Comparison of ENCODE assay signal across 27 cellular contexts in genomic region chr11:115605397-115606222, GRCh38.
"Had no signal": no experiment of that assay in that cellular context is flagged by ENCODE, and none has a peak within 500 bp of the region (broad histone marks: within the 10 kb centered on the region; RNA-seq: fewer than 3 reads in every experiment).

No MANE protein-coding gene starts in this region.

- H3K9me3 ChIP-seq: adrenal gland, esophagus muscularis mucosa, stomach, suprapubic skin, tibial artery, upper lobe of right lung had no signal

- H3K4me1 Mint-ChIP-seq: activated B cell treated with CpG ODN at 0.5 μM for 24 hours; activated naive CD8-positive, alpha-beta T cell treated with anti-CD3 and anti-CD28 coated beads for 36 hours; naive thymus-derived CD4-positive, alpha-beta T cell; neural crest cell; stimulated activated naive B cell treated with anti-CD40 and anti-IgM and Interleukin-4, amounts not matched to agents 10 μg/mL and 1 μg/mL and 100 μg/mL, for 72 hours had no signal

- H3K4me1 ChIP-seq: foreskin keratinocyte, parathyroid adenoma had no signal

- H3K4me3 ChIP-seq: adrenal gland, esophagus muscularis mucosa, stomach, suprapubic skin, tibial artery, upper lobe of right lung had no signal

- H3K36me3 Mint-ChIP-seq: activated naive CD8-positive, alpha-beta T cell treated with anti-CD3 and anti-CD28 coated beads for 36 hours; brain; naive thymus-derived CD4-positive, alpha-beta T cell; stimulated activated naive B cell treated with anti-CD40 and anti-IgM and Interleukin-4, amounts not matched to agents 10 μg/mL and 1 μg/mL and 100 μg/mL, for 72 hours had no signal

- H3K27ac Mint-ChIP-seq: activated B cell treated with CpG ODN at 0.5 μM for 24 hours; activated CD8-positive, alpha-beta T cell treated with anti-CD3 and anti-CD28 coated beads for 36 hours; activated naive CD4-positive, alpha-beta T cell treated with anti-CD3 and anti-CD28 coated beads for 36 hours; activated naive CD8-positive, alpha-beta T cell treated with anti-CD3 and anti-CD28 coated beads for 36 hours; naive thymus-derived CD4-positive, alpha-beta T cell; stimulated activated naive B cell treated with anti-CD40 and anti-IgM and Interleukin-4, amounts not matched to agents 10 μg/mL and 1 μg/mL and 100 μg/mL, for 72 hours had no signal

- H3K27me3 ChIP-seq: adrenal gland, esophagus muscularis mucosa, foreskin keratinocyte, stomach, upper lobe of right lung had no signal

- H3K9me3 Mint-ChIP-seq: activated naive CD8-positive, alpha-beta T cell treated with anti-CD3 and anti-CD28 coated beads for 36 hours; neural crest cell had no signal

- H3K27ac ChIP-seq: adrenal gland, esophagus muscularis mucosa, foreskin keratinocyte, parathyroid adenoma, stomach, suprapubic skin, tibial artery, upper lobe of right lung had no signal

- H3K4me3 Mint-ChIP-seq: activated B cell treated with CpG ODN at 0.5 μM for 24 hours; activated CD8-positive, alpha-beta T cell treated with anti-CD3 and anti-CD28 coated beads for 36 hours; activated naive CD4-positive, alpha-beta T cell treated with anti-CD3 and anti-CD28 coated beads for 36 hours; activated naive CD8-positive, alpha-beta T cell treated with anti-CD3 and anti-CD28 coated beads for 36 hours; naive thymus-derived CD4-positive, alpha-beta T cell; neural crest cell; stimulated activated naive B cell treated with anti-CD40 and anti-IgM and Interleukin-4, amounts not matched to agents 10 μg/mL and 1 μg/mL and 100 μg/mL, for 72 hours had no signal

- H3K36me3 ChIP-seq: adrenal gland, esophagus muscularis mucosa, stomach, suprapubic skin, tibial artery, upper lobe of right lung had no signal

- ATAC-seq: activated CD8-positive, alpha-beta T cell treated with anti-CD3 and anti-CD28 coated beads for 36 hours; foreskin keratinocyte; naive thymus-derived CD4-positive, alpha-beta T cell; stimulated activated naive B cell treated with anti-CD40 and anti-IgM and Interleukin-4, amounts not matched to agents 10 μg/mL and 1 μg/mL and 100 μg/mL, for 72 hours; upper lobe of right lung had no signal

- H3K27me3 Mint-ChIP-seq: activated B cell treated with CpG ODN at 0.5 μM for 24 hours; activated naive CD8-positive, alpha-beta T cell treated with anti-CD3 and anti-CD28 coated beads for 36 hours; brain had no signal

- DNase-seq: activated B cell treated with CpG ODN at 0.5 μM for 24 hours; activated CD4-positive, alpha-beta T cell treated with anti-CD3 and anti-CD28 coated beads, Interleukin-2, amount 50 U/mL, for 1 hour; activated CD8-positive, alpha-beta T cell treated with anti-CD3 and anti-CD28 coated beads for 36 hours; activated effector memory CD4-positive, alpha-beta T cell treated with Interleukin-2 at 50 U/mL for 16 hours; activated naive CD4-positive, alpha-beta T cell treated with anti-CD3 and anti-CD28 coated beads for 36 hours; activated naive CD8-positive, alpha-beta T cell treated with anti-CD3 and anti-CD28 coated beads for 36 hours; aorta; caudate nucleus; foreskin keratinocyte; left cardiac atrium; midbrain; naive thymus-derived CD4-positive, alpha-beta T cell; nucleus accumbens; right cardiac atrium; stimulated activated CD4-positive, alpha-beta T cell treated with anti-CD3 and anti-CD28 coated beads, Interleukin-15, amount 100 ng/mL, for 24 hours; stimulated activated CD4-positive, alpha-beta T cell treated with anti-CD3 and anti-CD28 coated beads, Interleukin-2, amount 100 ng/mL, for 24 hours; stimulated activated naive B cell treated with anti-CD40 and anti-IgM and Interleukin-4, amounts not matched to agents 10 μg/mL and 1 μg/mL and 100 μg/mL, for 72 hours; stomach; T-helper 2 cell; tibial artery; upper lobe of right lung had no signal
